18 cellular contexts compared by ENCODE assay signal in genomic region chr6:135064586-135064985, GRCh38. TPM values are rescaled to one million over a fixed set of nuclear protein-coding genes. Genes with fewer than 3 reads are reported as not detected.
DNase-seq lines count a peak whose midpoint lies in the region; ATAC-seq, FAIRE-seq and TF ChIP-seq lines count a peak whose summit lies in the region.
"Had no signal": no experiment of that assay in that cellular context is flagged by ENCODE, and none has a peak within 500 bp of the region (broad histone marks: within the 10 kb centered on the region; RNA-seq: fewer than 3 reads in every experiment).

No MANE protein-coding gene starts in this region.

- H3K9me3 Mint-ChIP-seq in CD4-positive, CD25-positive, alpha-beta regulatory T cell = no peaks in the 10 kb centered on the region
- no peaks in the 10 kb centered on the region for H3K9me3 Mint-ChIP-seq in CD8-positive, alpha-beta T cell
- H3K9me3 Mint-ChIP-seq: CD8-positive, alpha-beta memory T cell; GM23338; H9 had no signal

- POLR2A ChIA-PET in CD8-positive, alpha-beta T cell (lab: Charles Lee) = no interaction called here

- no peaks in the 10 kb centered on the region for H3K36me3 ChIP-seq in CD4-positive, CD25-positive, alpha-beta regulatory T cell (ENCODE audit: control insufficient read depth, insufficient read depth, low read length)
- no peaks in the 10 kb centered on the region for H3K36me3 ChIP-seq in CD8-positive, alpha-beta T cell (ENCODE audit: insufficient read depth, low read length)

- CTCF ChIA-PET in CD8-positive, alpha-beta T cell (lab: Charles Lee) = no interaction called here

- no peak for ATAC-seq in CD4-positive, CD25-positive, alpha-beta regulatory T cell (ENCODE audit: low read depth in 2 of 2)
- no peak for ATAC-seq in CD8-positive, alpha-beta T cell
- no peak for ATAC-seq in HG03565 (IDR thresholded peaks at IDR 0.05; ENCODE audit: unreplicated experiment)
- ATAC-seq: GM23338, HCT116 had no signal

- TF ChIP-seq CTCF in CD8-positive, alpha-beta T cell (IDR thresholded peaks at IDR 0.05) = no peak

- no peak overlapping the region for H3K4me3 ChIP-seq in CD4-positive, CD25-positive, alpha-beta regulatory T cell (ENCODE audit: low read depth, low read length)
- no peak overlapping the region for H3K4me3 ChIP-seq in CD8-positive, alpha-beta T cell (ENCODE audit: low read depth, low read length)
- H3K4me3 ChIP-seq: GM23338 had no signal

- no peaks in the 10 kb centered on the region for H3K9me3 ChIP-seq in CD4-positive, CD25-positive, alpha-beta regulatory T cell (ENCODE audit: control insufficient read depth in 2 of 2, low read length in 2 of 2)
- no peaks in the 10 kb centered on the region for H3K9me3 ChIP-seq in CD8-positive, alpha-beta T cell (ENCODE audit: low read length)

- no peak overlapping the region for H3K27ac ChIP-seq in CD4-positive, CD25-positive, alpha-beta regulatory T cell (ENCODE audit: insufficient read depth, low read length, poor library complexity, severe bottlenecking)
- H3K27ac ChIP-seq in CD8-positive, alpha-beta T cell (ENCODE audit: low read depth, low read length) = no peak overlapping the region

- FAIRE-seq in frontal cortex (lab: Jason Lieb, UNC) = no peak
- FAIRE-seq: G401.6, GM12892 had no signal

- H3K27me3 ChIP-seq in CD4-positive, CD25-positive, alpha-beta regulatory T cell (ENCODE audit: control insufficient read depth, insufficient read depth, low read length) = no peaks in the 10 kb centered on the region
- no peaks in the 10 kb centered on the region for H3K27me3 ChIP-seq in CD8-positive, alpha-beta T cell (ENCODE audit: insufficient read depth, low read length)

- peak overlapping the region in 2 of 3 donors; percentile 32 to 69 for H3K27ac Mint-ChIP-seq in CD4-positive, CD25-positive, alpha-beta regulatory T cell
- peak overlapping the region; percentile 18 for H3K27ac Mint-ChIP-seq in CD8-positive, alpha-beta T cell
- H3K27ac Mint-ChIP-seq: GM23338 had no signal

- no peaks in the 10 kb centered on the region for H3K4me1 ChIP-seq in CD4-positive, CD25-positive, alpha-beta regulatory T cell (ENCODE audit: control insufficient read depth, insufficient read depth, low read length, poor library complexity, severe bottlenecking)
- H3K4me1 ChIP-seq in CD8-positive, alpha-beta T cell (ENCODE audit: insufficient read depth, low read length) = no peaks in the 10 kb centered on the region

- DNase-seq in CD4-positive, CD25-positive, alpha-beta regulatory T cell = no peak
- no peak for DNase-seq in CD8-positive, alpha-beta T cell
- DNase-seq in SK-MEL-5 (ENCODE audit: low read depth, low spot score) = peak; percentile 69
- DNase-seq in foreskin melanocyte = peak; percentile 81
- DNase-seq in glomerular visceral epithelial cell (ENCODE audit: extremely low spot score) = no peak
- DNase-seq in frontal cortex (ENCODE audit: low spot score in 2 of 2) = no peak
- DNase-seq: C1 segment of cervical spinal cord; Calu3; CD8-positive, alpha-beta memory T cell; COR-L47; DMS53; DMS79 treated with DMSO at 0.1 percent for 48 hours; H9 had no signal

- peaks cover 0 to 2% (median 0%) of the 10 kb centered on the region in 4 donors for H3K4me1 Mint-ChIP-seq in CD4-positive, CD25-positive, alpha-beta regulatory T cell
- H3K4me1 Mint-ChIP-seq in CD8-positive, alpha-beta T cell (ENCODE audit: low read depth) = no peaks in the 10 kb centered on the region
- H3K4me1 Mint-ChIP-seq: CD8-positive, alpha-beta memory T cell had no signal

- H3K4me3 Mint-ChIP-seq in CD4-positive, CD25-positive, alpha-beta regulatory T cell = no peak overlapping the region
- no peak overlapping the region for H3K4me3 Mint-ChIP-seq in CD8-positive, alpha-beta T cell
- H3K4me3 Mint-ChIP-seq: CD8-positive, alpha-beta memory T cell; GM23338; H9 had no signal

- peaks cover 4% of the 10 kb centered on the region for H3K36me3 Mint-ChIP-seq in CD4-positive, CD25-positive, alpha-beta regulatory T cell
- no peaks in the 10 kb centered on the region for H3K36me3 Mint-ChIP-seq in CD8-positive, alpha-beta T cell
- H3K36me3 Mint-ChIP-seq: CD8-positive, alpha-beta memory T cell had no signal

- in situ Hi-C loops in SK-MEL-5 (cut with HindIII; ENCODE audit: low pct_unique_long_range_greater_than_20kb, low sequenced_read_pairs) = no loop called here

- intact Hi-C loops in CD8-positive, alpha-beta T cell (cut with DNase I, micrococcal nuclease) = no loop called here

- H3K27me3 Mint-ChIP-seq in CD4-positive, CD25-positive, alpha-beta regulatory T cell = peaks cover 5% of the 10 kb centered on the region
- H3K27me3 Mint-ChIP-seq in CD8-positive, alpha-beta T cell (ENCODE audit: low read depth) = no peaks in the 10 kb centered on the region

RNA-seq across cellular contexts. Expression of gene HBS1L, which starts 10.0 kb away (rescaled TPM):
- 109 TPM for total RNA-seq in CD4-positive, CD25-positive, alpha-beta regulatory T cell
- 10 to 100 TPM; 49.4 to 66.8 (median 61.8) TPM for polyA plus RNA-seq in CD4-positive, CD25-positive, alpha-beta regulatory T cell
- total RNA-seq in CD8-positive, alpha-beta T cell = 100 to 1,000 TPM; 119 to 123 TPM
- 118 and 122 TPM in 2 replicates for total RNA-seq in SK-MEL-5 (2014; rRNA removed; shearing (Covaris generic))
- 65.6 and 66.4 TPM in 2 replicates for polyA plus RNA-seq in SK-MEL-5 (2015; cell fraction: cytosol; rRNA removed)
- polyA plus RNA-seq in SK-MEL-5 (2015; cell fraction: nucleus; rRNA removed) = 37.2 and 62.4 TPM in 2 replicates
- total RNA-seq in frontal cortex = 116 TPM

Comparison
In these comparisons a context has a peak if more than half of its experiments do, and no peak if none do; other contexts are left out.
1. DNase-seq: peak in SK-MEL-5 (single experiment) and foreskin melanocyte (single experiment); none in CD4-positive, CD25-positive, alpha-beta regulatory T cell (0 of 3), CD8-positive, alpha-beta T cell (0 of 7), glomerular visceral epithelial cell (single experiment) and frontal cortex (0 of 2).